3 cellular contexts compared by ENCODE assay signal in the genomic region with DNA sequence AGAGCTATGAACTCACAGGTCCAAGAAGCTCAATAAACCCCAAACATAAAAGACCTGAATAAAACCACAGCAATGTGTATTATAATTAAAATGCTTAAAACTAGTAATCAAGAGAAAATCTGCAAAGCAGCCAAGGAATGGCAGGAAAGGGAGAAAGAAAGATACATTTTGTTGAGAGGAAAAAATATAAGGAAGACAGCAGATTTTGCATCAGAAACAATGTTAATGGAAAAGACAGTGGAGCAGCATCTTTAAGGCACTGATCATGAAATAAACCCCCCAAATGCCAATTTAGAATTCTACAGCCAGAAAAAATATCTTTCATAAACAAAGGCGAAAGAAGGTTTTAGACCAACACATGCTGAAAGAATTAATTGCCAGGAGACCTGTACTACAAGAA.
A peak's percentile ranks its signal among the peaks of the same experiment; 100 is the strongest.
TF ChIP-seq lines count a peak whose summit lies in the region.

No MANE protein-coding gene starts in this region.

TF ChIP-seq in HepG2, 621 proteins besides CTCF, POLR2A, EP300 and RAD21:
- TF ChIP-seq ZFY (CRISPR knock-in tag; IDR thresholded peaks at IDR 0.05) (no peak), SNRNP70 (IDR thresholded peaks at IDR 0.05; ENCODE audit: low read depth, low read length) (no peak), ZNF317 (CRISPR knock-in tag; IDR thresholded peaks at IDR 0.05) (peak; percentile 94), GFI1 (CRISPR knock-in tag; IDR thresholded peaks at IDR 0.05; ENCODE audit: borderline replicate concordance) (no peak), MEF2D (CRISPR knock-in tag; IDR thresholded peaks at IDR 0.05) (no peak), JDP2 (CRISPR knock-in tag; IDR thresholded peaks at IDR 0.05; ENCODE audit: borderline replicate concordance) (no peak), CREBL2 (CRISPR knock-in tag; IDR thresholded peaks at IDR 0.05; ENCODE audit: borderline replicate concordance) (no peak), JUNB (CRISPR knock-in tag; IDR thresholded peaks at IDR 0.05; ENCODE audit: borderline replicate concordance) (no peak), ZNF841 (CRISPR knock-in tag; IDR thresholded peaks at IDR 0.05; ENCODE audit: borderline replicate concordance) (no peak)

TF ChIP-seq in WTC11, 78 proteins besides CTCF, POLR2A, EP300 and RAD21:
- peak; percentile 89 for TF ChIP-seq ZNF317 (CRISPR knock-in tag; IDR thresholded peaks at IDR 0.05; ENCODE audit: borderline replicate concordance, low read depth)
- TF ChIP-seq IRF2 (CRISPR knock-in tag; IDR thresholded peaks at IDR 0.05; ENCODE audit: borderline replicate concordance, low read depth), result no peak

TF ChIP-seq in K562, 482 proteins besides CTCF, POLR2A, EP300 and RAD21:
- TF ChIP-seq KDM5B (IDR thresholded peaks at IDR 0.05; ENCODE audit: insufficient replicate concordance, low read depth, low read length), result no peak
- TF ChIP-seq TGIF2 (CRISPR knock-in tag; IDR thresholded peaks at IDR 0.05), result no peak
- no peak for TF ChIP-seq ZNF24 (IDR thresholded peaks at IDR 0.05)
- no peak for TF ChIP-seq TAF7 (tag; IDR thresholded peaks at IDR 0.05)
- peak; percentile 62; the same call in 1 of the 2 replicates for TF ChIP-seq CBX5 (IDR thresholded peaks at IDR 0.05; ENCODE audit: borderline replicate concordance, low read depth)
- no peak for TF ChIP-seq MCM5 (IDR thresholded peaks at IDR 0.05; ENCODE audit: low read depth)
- TF ChIP-seq ILK (tag; IDR thresholded peaks at IDR 0.05; ENCODE audit: borderline replicate concordance, low read depth), result no peak
- TF ChIP-seq CBX3 (IDR thresholded peaks at IDR 0.05; ENCODE audit: borderline replicate concordance in 1 of 2, low read length in 2 of 2), result peak in 1 of 2 experiments; percentile 84; a peak in 2 of 3 replicates
- no peak for TF ChIP-seq CCAR2 (IDR thresholded peaks at IDR 0.05; ENCODE audit: low read depth, low read length)
- peak; percentile 85 for TF ChIP-seq TRIM28 (IDR thresholded peaks at IDR 0.05)
- TF ChIP-seq EHMT2 (IDR thresholded peaks at IDR 0.05), result no peak
- TF ChIP-seq TRIM24 (IDR thresholded peaks at IDR 0.05), result 0 out of 4 replicates have a peak, but pooled peaks of 1 of the 2 experiments have one; percentile 29
